In the genomic region with DNA sequence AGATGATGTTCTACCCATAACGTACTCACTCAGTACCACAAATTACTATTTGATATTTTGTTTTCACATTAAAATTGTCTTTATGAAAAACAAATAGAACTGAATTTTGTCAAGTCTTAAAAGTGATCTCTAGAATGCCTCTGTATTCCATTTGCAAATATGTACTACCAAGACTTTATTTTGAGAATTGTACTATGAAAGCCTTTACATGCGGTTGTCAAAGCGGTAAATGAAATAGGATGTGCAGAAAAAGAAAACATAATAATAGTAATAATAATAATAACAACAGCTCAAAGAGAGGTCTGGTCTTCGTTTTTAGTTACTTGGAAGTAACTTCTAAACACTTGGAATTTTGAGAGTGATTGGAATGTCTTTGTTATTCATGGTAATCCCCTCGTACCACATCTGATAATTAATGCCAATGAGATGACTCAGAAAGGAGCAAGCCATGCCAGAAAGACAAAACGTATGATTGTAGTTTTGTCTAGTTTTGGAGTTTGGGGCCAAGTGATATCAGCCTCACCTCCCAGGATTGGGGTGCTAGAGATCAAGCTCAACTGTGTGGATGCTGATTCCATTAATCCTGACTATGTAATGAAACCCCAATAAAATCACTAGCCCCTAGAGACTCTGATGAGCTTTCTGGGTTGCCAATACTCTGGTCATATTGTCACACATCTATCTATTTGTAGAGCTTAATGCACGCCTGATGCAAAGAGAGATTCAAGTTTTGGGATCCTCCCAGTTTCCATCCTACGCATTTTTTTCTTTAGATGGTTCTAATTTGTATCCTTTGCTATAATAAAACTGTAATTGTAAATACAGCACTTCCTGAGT, we compare ENCODE assay signal across 11 cellular contexts. TPM values are rescaled to one million over a fixed set of nuclear protein-coding genes. Genes with fewer than 3 reads are reported as not detected.
A peak's percentile ranks its signal among the peaks of the same experiment; 100 is the strongest.
DNase-seq lines count a peak whose midpoint lies in the region; ATAC-seq and TF ChIP-seq lines count a peak whose summit lies in the region.
"Had no signal": no experiment of that assay in that cellular context is flagged by ENCODE, and none has a peak within 500 bp of the region (broad histone marks: within the 10 kb centered on the region; RNA-seq: fewer than 3 reads in every experiment).

No MANE protein-coding gene starts in this region.

- H3K79me2 ChIP-seq in Karpas-422 (ENCODE audit: low read length) = no peaks in the 10 kb centered on the region

- H3K27me3 Mint-ChIP-seq in activated CD8-positive, alpha-beta T cell treated with anti-CD3 and anti-CD28 coated beads for 36 hours = peaks cover 9% of the 10 kb centered on the region

- H3K36me3 Mint-ChIP-seq in activated CD8-positive, alpha-beta T cell treated with anti-CD3 and anti-CD28 coated beads for 36 hours (ENCODE audit: low read depth) = no peaks in the 10 kb centered on the region

- H2AFZ ChIP-seq in Karpas-422 (ENCODE audit: low read length) = no peak overlapping the region

- H3K36me3 ChIP-seq in Karpas-422 (ENCODE audit: insufficient read depth, low read length) = no peaks in the 10 kb centered on the region

- no peak overlapping the region for H3K4me3 Mint-ChIP-seq in activated CD8-positive, alpha-beta T cell treated with anti-CD3 and anti-CD28 coated beads for 36 hours

- POLR2A ChIA-PET in activated CD8-positive, alpha-beta T cell treated with anti-CD3 and anti-CD28 coated beads for 36 hours (lab: Charles Lee) = no interaction called here

- no peak overlapping the region for H3K27ac Mint-ChIP-seq in activated CD8-positive, alpha-beta T cell treated with anti-CD3 and anti-CD28 coated beads for 36 hours

- H3K4me1 Mint-ChIP-seq in activated CD8-positive, alpha-beta T cell treated with anti-CD3 and anti-CD28 coated beads for 36 hours (ENCODE audit: low read depth) = no peaks in the 10 kb centered on the region

- no peaks in the 10 kb centered on the region for H3K9me3 Mint-ChIP-seq in activated CD8-positive, alpha-beta T cell treated with anti-CD3 and anti-CD28 coated beads for 36 hours

- no peak overlapping the region for H3K4me2 ChIP-seq in Karpas-422 (ENCODE audit: low read depth, low read length, poor library complexity, severe bottlenecking)

- CTCF ChIA-PET in activated CD8-positive, alpha-beta T cell treated with anti-CD3 and anti-CD28 coated beads for 36 hours (lab: Charles Lee) = interaction anchor here (1.0 kb wide), 1 partner anchor 20 kb away, joined by 3 read pairs; the partner anchor contains the start of gene CTSO

- H3K4me1 ChIP-seq in Karpas-422 (ENCODE audit: low read length) = no peaks in the 10 kb centered on the region

- intact Hi-C loops in activated CD8-positive, alpha-beta T cell treated with anti-CD3 and anti-CD28 coated beads for 36 hours (cut with micrococcal nuclease) = no loop called here

- no peak overlapping the region for H3K27ac ChIP-seq in Karpas-422 (ENCODE audit: low read length)

- ATAC-seq in GM18502 (IDR thresholded peaks at IDR 0.05; ENCODE audit: poor library complexity, unreplicated experiment) (peak; percentile 32), GM21723 (IDR thresholded peaks at IDR 0.05; ENCODE audit: unreplicated experiment) (peak; percentile 34), HG03439 (IDR thresholded peaks at IDR 0.05; ENCODE audit: unreplicated experiment) (peak; percentile 20)
- ATAC-seq in activated CD8-positive, alpha-beta T cell treated with anti-CD3 and anti-CD28 coated beads for 36 hours = no peak
- ATAC-seq: left ventricle myocardium superior had no signal

- no peaks in the 10 kb centered on the region for H3K27me3 ChIP-seq in Karpas-422 (ENCODE audit: low read length)

- no peak for TF ChIP-seq CTCF in activated CD8-positive, alpha-beta T cell treated with anti-CD3 and anti-CD28 coated beads for 36 hours (IDR thresholded peaks at IDR 0.05)

- no peak overlapping the region for H3K9ac ChIP-seq in Karpas-422 (ENCODE audit: low read length)

- H3K4me3 ChIP-seq in Karpas-422 (ENCODE audit: low read length) = no peak overlapping the region

- no peaks in the 10 kb centered on the region for H4K20me1 ChIP-seq in Karpas-422 (ENCODE audit: insufficient read depth, low read depth, low read length)

- H3K9me2 ChIP-seq in Karpas-422 (replicated peaks; ENCODE audit: insufficient read depth, low read length) = no peaks in the 10 kb centered on the region

- H3K9me3 ChIP-seq in Karpas-422 (ENCODE audit: low read length) = no peaks in the 10 kb centered on the region

- DNase-seq in fibroblast of peridontal ligament (ENCODE audit: extremely low read depth) (peak; percentile 42), 8988T (no peak), Karpas-422 (no peak), T-helper 2 cell (no peak)
- DNase-seq in activated CD8-positive, alpha-beta T cell treated with anti-CD3 and anti-CD28 coated beads for 36 hours = no peak
- DNase-seq: activated CD4-positive, alpha-beta T cell treated with anti-CD3 and anti-CD28 coated beads, Interleukin-2, amount 50 U/mL, for 4 hours; left ventricle myocardium superior; NCI-H82 had no signal

RNA-seq across cellular contexts. Expression of gene CTSO, which starts 20.2 kb away (rescaled TPM):
- 1 to 10 TPM; 3.4 to 3.7 TPM for total RNA-seq in activated CD8-positive, alpha-beta T cell treated with anti-CD3 and anti-CD28 coated beads for 36 hours
- 8.0 and 18.9 TPM in 2 replicates for total RNA-seq in Karpas-422 (2014; rRNA removed; shearing (Covaris generic); ENCODE audit: low replicate concordance)
